Comparison of ENCODE assay signal across 12 cellular contexts in the genomic region with DNA sequence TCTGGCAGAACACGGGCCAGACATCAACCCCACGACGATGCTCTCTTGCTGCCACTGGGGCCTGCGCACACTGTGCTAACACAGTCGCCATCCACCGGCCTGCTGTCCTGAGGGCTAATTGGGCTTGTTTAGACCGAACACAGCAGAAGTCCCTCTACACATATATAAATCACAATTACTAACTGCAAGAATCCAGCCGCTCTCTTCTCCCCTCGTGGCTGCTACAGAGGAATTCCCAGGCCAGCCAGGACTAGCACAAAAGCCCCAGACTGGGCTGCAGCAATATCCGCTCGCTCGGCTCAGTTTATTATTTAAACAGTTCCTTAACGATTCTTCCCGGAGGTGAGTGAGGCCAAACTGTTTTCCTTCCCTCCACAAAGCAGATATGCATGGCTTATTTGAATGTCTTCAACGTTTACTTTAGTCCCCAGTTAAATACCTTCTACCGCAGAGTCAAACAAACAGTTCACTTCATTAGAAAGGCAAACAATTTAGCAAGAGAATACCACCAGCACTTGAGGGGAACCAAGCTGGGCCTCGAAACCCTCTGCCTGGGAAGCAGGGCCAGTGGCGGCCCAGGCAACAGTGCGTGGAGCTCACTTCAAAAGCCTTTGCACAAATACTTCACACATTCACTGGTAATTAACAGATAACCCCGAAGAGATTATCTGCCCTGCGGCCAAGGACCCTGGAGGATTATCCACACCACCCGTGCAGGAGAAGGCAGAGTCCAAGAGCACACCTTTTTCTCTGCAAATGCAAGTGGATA.
DNase-seq lines count a peak whose midpoint lies in the region; ATAC-seq and TF ChIP-seq lines count a peak whose summit lies in the region.
"Had no signal": no experiment of that assay in that cellular context is flagged by ENCODE, and none has a peak within 500 bp of the region (broad histone marks: within the 10 kb centered on the region; RNA-seq: fewer than 3 reads in every experiment).

No MANE protein-coding gene starts in this region.

- DNase-seq in HuH-7 (ENCODE audit: low spot score) (peak; percentile 48), breast epithelium (ENCODE audit: low spot score in 2 of 2) (no peak), kidney tubule cell (ENCODE audit: low spot score) (peak; percentile 37), stomach (peak; percentile 37)
- DNase-seq in stimulated activated CD4-positive, alpha-beta T cell treated with anti-CD3 and anti-CD28 coated beads, Interleukin-2, amount 100 ng/mL, for 24 hours: no peak
- DNase-seq: activated CD4-positive, alpha-beta T cell treated with anti-CD3 and anti-CD28 coated beads, Interleukin-2, amount 50 U/mL, for 48 hours; activated naive CD8-positive, alpha-beta T cell treated with anti-CD3 and anti-CD28 coated beads for 36 hours; left ventricle myocardium inferior; NCI-H2171 had no signal

- H3K4me1 ChIP-seq in breast epithelium (peaks cover 0 to 2% of the 10 kb centered on the region in 2 donors), stomach (peaks cover 26 to 47% (median 30%) of the 10 kb centered on the region in 4 donors)

- intact Hi-C loops in breast epithelium (cut with DNase I; ENCODE audit: low total_unique reads): no loop called here
- intact Hi-C loops in stomach (cut with DNase I; ENCODE audit: low total_unique reads): no loop called here

- H3K27ac ChIP-seq in breast epithelium (peak overlapping the region; percentile 41 to 86), stomach (peak overlapping the region in 3 of 5 donors; percentile 33 to 50 (median 47))
- H3K27ac ChIP-seq: left ventricle myocardium inferior, SK-N-MC had no signal

- TF ChIP-seq EP300 in stomach (IDR thresholded peaks at IDR 0.05): no peak

- H3K9me3 ChIP-seq in breast epithelium (no peaks in the 10 kb centered on the region), stomach (no peaks in the 10 kb centered on the region)
- H3K9me3 ChIP-seq: left ventricle myocardium inferior had no signal

- H3K36me3 ChIP-seq in breast epithelium (no peaks in the 10 kb centered on the region), stomach (no peaks in the 10 kb centered on the region)
- H3K36me3 ChIP-seq: left ventricle myocardium inferior had no signal

- TF ChIP-seq CTCF in breast epithelium (IDR thresholded peaks at IDR 0.05) (no peak), stomach (IDR thresholded peaks at IDR 0.05) (no peak)

- TF ChIP-seq POLR2A in breast epithelium (IDR thresholded peaks at IDR 0.05) (no peak), stomach (IDR thresholded peaks at IDR 0.05) (no peak)

- H3K4me3 ChIP-seq in breast epithelium: peak overlapping the region in 1 of 3 donors; percentile 20
- H3K4me3 ChIP-seq in stomach: no peak overlapping the region
- H3K4me3 ChIP-seq: left ventricle myocardium inferior, SK-N-MC had no signal

- H3K27me3 ChIP-seq in breast epithelium (no peaks in the 10 kb centered on the region), stomach (no peaks in the 10 kb centered on the region)

- ATAC-seq in GM18519 (IDR thresholded peaks at IDR 0.05; ENCODE audit: low FRiP score, unreplicated experiment) (no peak), GM18868 (IDR thresholded peaks at IDR 0.05; ENCODE audit: unreplicated experiment) (no peak)

- WGBS in stomach, 5 donors: 21 to 41% (median 35%) methylated on average over 22 of the region's 22 CpGs

Comparison
In these comparisons a context has a peak if more than half of its experiments do, and no peak if none do; other contexts are left out.
1. DNase-seq: peak in HuH-7 (single experiment), kidney tubule cell (single experiment) and stomach (single experiment); none in breast epithelium (0 of 2) and stimulated activated CD4-positive, alpha-beta T cell treated with anti-CD3 and anti-CD28 coated beads, Interleukin-2, amount 100 ng/mL, for 24 hours (0 of 2).